Comparison of ENCODE assay signal across 19 cellular contexts in the genomic region with DNA sequence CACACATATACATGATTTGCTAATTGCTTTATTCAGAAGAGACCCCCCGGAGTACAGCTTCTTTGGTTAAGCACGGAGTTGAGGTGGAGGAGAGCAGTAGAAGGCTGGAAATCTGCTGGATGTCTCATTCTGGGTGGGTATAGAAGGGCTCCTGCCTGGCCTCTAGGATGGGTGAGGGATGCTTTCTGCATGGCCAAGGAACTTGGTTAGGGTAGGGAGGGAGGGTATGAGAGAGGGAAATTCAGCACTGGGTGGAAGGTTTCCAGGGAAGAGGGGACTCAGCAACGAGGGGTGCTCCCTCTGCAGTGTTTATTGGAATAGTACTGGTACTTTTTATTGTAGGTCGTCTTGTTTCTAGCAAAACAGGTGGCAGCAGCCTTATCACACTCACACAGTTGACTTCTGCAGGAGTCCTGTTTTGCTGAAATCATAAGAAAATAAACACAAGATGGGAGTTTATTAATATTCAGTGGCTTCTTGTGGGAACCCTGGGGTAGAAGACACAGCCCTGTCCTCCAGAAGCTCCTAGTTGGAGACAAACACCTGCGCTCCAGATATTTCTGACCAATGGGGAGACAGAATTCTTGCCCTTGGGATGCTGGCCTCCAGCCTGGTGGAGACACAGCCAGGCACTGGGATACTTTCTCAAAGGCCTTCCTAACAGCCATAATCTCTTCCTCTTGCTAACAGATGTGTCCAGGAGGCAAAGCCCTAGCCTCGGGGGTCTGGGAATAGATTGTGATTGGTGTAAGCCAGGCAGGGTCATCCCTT. TPM values are rescaled to one million over a fixed set of nuclear protein-coding genes. Genes with fewer than 3 reads are reported as not detected.
"Had no signal": no experiment of that assay in that cellular context is flagged by ENCODE, and none has a peak within 500 bp of the region (broad histone marks: within the 10 kb centered on the region; RNA-seq: fewer than 3 reads in every experiment).

No MANE protein-coding gene starts in this region.

- H3K36me3 ChIP-seq: spleen, transverse colon had no signal

- H3K4me3 ChIP-seq: SK-N-MC, spleen, transverse colon had no signal

- H3K4me1 Mint-ChIP-seq: activated CD4-positive, alpha-beta T cell treated with anti-CD3 and anti-CD28 coated beads, Interleukin-2, amount 10 ng/mL, durations not matched to agents 24 days and 14 days; memory B cell; nephron progenitor cell had no signal

- H3K4me3 Mint-ChIP-seq: activated B cell treated with CpG ODN at 0.5 μM for 24 hours; activated CD4-positive, alpha-beta T cell treated with anti-CD3 and anti-CD28 coated beads, Interleukin-2, amount 10 ng/mL, durations not matched to agents 24 days and 14 days; brain; dendritic cell treated with granulocyte-macrophage colony-stimulating factor and Interleukin-4, amounts not matched to agents 40 ng/mL and 50 ng/mL, for 4 days; memory B cell; nephron progenitor cell; stimulated activated naive B cell treated with anti-CD40 and anti-IgM and Interleukin-4, amounts not matched to agents 10 μg/mL and 1 μg/mL and 100 μg/mL, for 72 hours had no signal

- H3K27ac ChIP-seq: SK-N-MC, spleen, transverse colon had no signal

- H3K9me3 ChIP-seq: spleen, transverse colon had no signal

- H3K27ac Mint-ChIP-seq: activated B cell treated with CpG ODN at 0.5 μM for 24 hours; activated CD4-positive, alpha-beta T cell treated with anti-CD3 and anti-CD28 coated beads, Interleukin-2, amount 10 ng/mL, durations not matched to agents 24 days and 14 days; activated naive CD4-positive, alpha-beta T cell treated with anti-CD3 and anti-CD28 coated beads, Interleukin-2, amount 50 U/mL, for 72 hours; dendritic cell treated with granulocyte-macrophage colony-stimulating factor and Interleukin-4, amounts not matched to agents 40 ng/mL and 50 ng/mL, for 4 days; memory B cell; nephron progenitor cell; stimulated activated naive B cell treated with anti-CD40 and anti-IgM and Interleukin-4, amounts not matched to agents 10 μg/mL and 1 μg/mL and 100 μg/mL, for 72 hours had no signal

- H3K9me3 Mint-ChIP-seq: activated B cell treated with CpG ODN at 0.5 μM for 24 hours; activated CD4-positive, alpha-beta T cell treated with anti-CD3 and anti-CD28 coated beads, Interleukin-2, amount 10 ng/mL, durations not matched to agents 24 days and 14 days; activated naive CD4-positive, alpha-beta T cell treated with anti-CD3 and anti-CD28 coated beads, Interleukin-2, amount 50 U/mL, for 72 hours; dendritic cell treated with granulocyte-macrophage colony-stimulating factor and Interleukin-4, amounts not matched to agents 40 ng/mL and 50 ng/mL, for 4 days; memory B cell; nephron progenitor cell; stimulated activated naive B cell treated with anti-CD40 and anti-IgM and Interleukin-4, amounts not matched to agents 10 μg/mL and 1 μg/mL and 100 μg/mL, for 72 hours had no signal

- DNase-seq: activated B cell treated with CpG ODN at 0.5 μM for 24 hours; activated effector memory CD4-positive, alpha-beta T cell treated with Interleukin-2 at 50 U/mL for 16 hours; activated T-cell treated with anti-CD3 and anti-CD28 coated beads for 4 hours; amniotic stem cell; cerebellar nuclear complex; spleen; stimulated activated naive B cell treated with anti-CD40 and anti-IgM and Interleukin-4, amounts not matched to agents 10 μg/mL and 1 μg/mL and 100 μg/mL, for 72 hours had no signal

- H3K36me3 Mint-ChIP-seq: activated naive CD4-positive, alpha-beta T cell treated with anti-CD3 and anti-CD28 coated beads, Interleukin-2, amount 50 U/mL, for 72 hours; brain; stimulated activated naive B cell treated with anti-CD40 and anti-IgM and Interleukin-4, amounts not matched to agents 10 μg/mL and 1 μg/mL and 100 μg/mL, for 72 hours had no signal

- H3K27me3 ChIP-seq: transverse colon had no signal

RNA-seq across cellular contexts. Expression of a gene that starts 3.8 kb away (rescaled TPM):
- total RNA-seq: activated B cell treated with CpG ODN at 0.5 μM for 24 hours; activated CD4-positive, alpha-beta T cell treated with anti-CD3 and anti-CD28 coated beads, Interleukin-2, amount 10 ng/mL, durations not matched to agents 24 days and 14 days; activated CD8-positive, alpha-beta memory T cell treated with anti-CD3 and anti-CD28 coated beads for 36 hours; activated naive CD4-positive, alpha-beta T cell treated with anti-CD3 and anti-CD28 coated beads, Interleukin-2, amount 50 U/mL, for 72 hours; epithelial cell of proximal tubule; osteoblast; T-helper 1 cell treated with Interleukin-12 subunit alpha and Interleukin-12 subunit beta and Interleukin-4 antibody, amounts not matched to agents 30 ng/mL and 1 ng/mL, for 36 hours had no signal

RNA-seq across cellular contexts. Expression of a gene that starts 52.2 kb away (rescaled TPM):
- total RNA-seq: activated B cell treated with CpG ODN at 0.5 μM for 24 hours; activated CD4-positive, alpha-beta T cell treated with anti-CD3 and anti-CD28 coated beads, Interleukin-2, amount 10 ng/mL, durations not matched to agents 24 days and 14 days; activated CD8-positive, alpha-beta memory T cell treated with anti-CD3 and anti-CD28 coated beads for 36 hours; activated naive CD4-positive, alpha-beta T cell treated with anti-CD3 and anti-CD28 coated beads, Interleukin-2, amount 50 U/mL, for 72 hours; epithelial cell of proximal tubule; osteoblast; spleen; T-helper 1 cell treated with Interleukin-12 subunit alpha and Interleukin-12 subunit beta and Interleukin-4 antibody, amounts not matched to agents 30 ng/mL and 1 ng/mL, for 36 hours; transverse colon had no signal
- polyA plus RNA-seq: spleen had no signal
